Comparison of ENCODE assay signal across 9 cellular contexts in genomic region chr4:185839204-185839712, GRCh38. TPM values are rescaled to one million over a fixed set of nuclear protein-coding genes. Genes with fewer than 3 reads are reported as not detected.
DNase-seq lines count a peak whose midpoint lies in the region; ATAC-seq, FAIRE-seq and TF ChIP-seq lines count a peak whose summit lies in the region.
"Had no signal": no experiment of that assay in that cellular context is flagged by ENCODE, and none has a peak within 500 bp of the region (broad histone marks: within the 10 kb centered on the region; RNA-seq: fewer than 3 reads in every experiment).

No MANE protein-coding gene starts in this region.

- H3K4me3 Mint-ChIP-seq in natural killer cell treated with Interleukin-12 subunit alpha and Interleukin-12 subunit beta and Interleukin-15 and Interleukin-18, amount 100 ng/mL, for 72 hours = no peak overlapping the region

- CTCF ChIA-PET in AG04449 (lab: Yijun Ruan, JAX) = interaction anchor here (1.3 to 1.9 kb wide), 4 partner anchors 10 to 182 kb away, joined by 3 to 6 read pairs (median 4); no protein-coding TSS in a partner anchor

- no peak for ATAC-seq in natural killer cell treated with Interleukin-12 subunit alpha and Interleukin-12 subunit beta and Interleukin-15 and Interleukin-18, amount 100 ng/mL, for 72 hours
- ATAC-seq: left lobe of liver had no signal

- no peaks in the 10 kb centered on the region for H3K9me3 ChIP-seq in muscle layer of duodenum (ENCODE audit: control insufficient read depth in 1 of 2, low read length in 2 of 2)

- H3K4me1 ChIP-seq in muscle layer of duodenum (ENCODE audit: control insufficient read depth in 1 of 2, insufficient read depth in 2 of 2, low read length in 2 of 2) = peaks cover 13 to 20% of the 10 kb centered on the region in 2 donors

- H3K36me3 Mint-ChIP-seq in natural killer cell treated with Interleukin-12 subunit alpha and Interleukin-12 subunit beta and Interleukin-15 and Interleukin-18, amount 100 ng/mL, for 72 hours = no peaks in the 10 kb centered on the region

- no peaks in the 10 kb centered on the region for H3K27me3 Mint-ChIP-seq in natural killer cell treated with Interleukin-12 subunit alpha and Interleukin-12 subunit beta and Interleukin-15 and Interleukin-18, amount 100 ng/mL, for 72 hours

- H3K4me1 Mint-ChIP-seq in natural killer cell treated with Interleukin-12 subunit alpha and Interleukin-12 subunit beta and Interleukin-15 and Interleukin-18, amount 100 ng/mL, for 72 hours (ENCODE audit: low read depth in 2 of 2) = no peaks in the 10 kb centered on the region

- H3K27ac ChIP-seq in epithelial cell of prostate (peak overlapping the region; percentile 62), muscle layer of duodenum (ENCODE audit: low read length) (peak overlapping the region; percentile 86)

- H3K27ac Mint-ChIP-seq in natural killer cell treated with Interleukin-12 subunit alpha and Interleukin-12 subunit beta and Interleukin-15 and Interleukin-18, amount 100 ng/mL, for 72 hours = no peak overlapping the region

- peak; percentile 79 for DNase-seq in AG04449 (ENCODE audit: low read depth, low spot score)
- peak; percentile 17 for DNase-seq in MV-4-11 (lab: John Stamatoyannopoulos, UW)
- DNase-seq in epithelial cell of prostate (ENCODE audit: low read depth, low spot score) = no peak
- no peak for DNase-seq in DMS79 treated with DMSO at 0.1 percent for 48 hours (lab: John Stamatoyannopoulos, UW)
- DNase-seq in natural killer cell treated with Interleukin-12 subunit alpha and Interleukin-12 subunit beta and Interleukin-15 and Interleukin-18, amount 100 ng/mL, for 72 hours (ENCODE audit: low spot score) = no peak
- no peak for DNase-seq in D721Med (ENCODE audit: insufficient read length, low spot score)
- DNase-seq in central memory CD4-positive, alpha-beta T cell = no peak

- no peaks in the 10 kb centered on the region for H3K27me3 ChIP-seq in muscle layer of duodenum (ENCODE audit: low read depth, low read length)

- no peaks in the 10 kb centered on the region for H3K36me3 ChIP-seq in muscle layer of duodenum (ENCODE audit: control insufficient read depth in 1 of 2, insufficient read depth in 2 of 2, low read length in 2 of 2)

- no peak for TF ChIP-seq CTCF in AG04449 (IDR thresholded peaks at IDR 0.05; ENCODE audit: insufficient read depth, low read length, missing control alignments)
- TF ChIP-seq CTCF in D721Med (IDR thresholded peaks at IDR 0.05; ENCODE audit: insufficient read depth, missing control alignments) = no peak

- no peak overlapping the region for H3K4me3 ChIP-seq in AG04449 (ENCODE audit: low read depth, low read length)
- H3K4me3 ChIP-seq in muscle layer of duodenum (ENCODE audit: low read depth in 1 of 2, low read length in 2 of 2) = no peak overlapping the region

- no peak for FAIRE-seq in D721Med (lab: Jason Lieb, UNC)

- POLR2A ChIA-PET in AG04449 (lab: Yijun Ruan, JAX) = interaction anchor here (0.7 to 1.0 kb wide), 2 partner anchors 8 to 71 kb away, joined by 3 to 6 read pairs; no protein-coding TSS in a partner anchor

- no peaks in the 10 kb centered on the region for H3K9me3 Mint-ChIP-seq in natural killer cell treated with Interleukin-12 subunit alpha and Interleukin-12 subunit beta and Interleukin-15 and Interleukin-18, amount 100 ng/mL, for 72 hours

RNA-seq across cellular contexts. Expression of gene SORBS2, which starts 27.3 kb away (rescaled TPM):
- not detected for total RNA-seq in natural killer cell treated with Interleukin-12 subunit alpha and Interleukin-12 subunit beta and Interleukin-15 and Interleukin-18, amount 100 ng/mL, for 72 hours

Comparison
In these comparisons a context has a peak if more than half of its experiments do, and no peak if none do; other contexts are left out.
1. DNase-seq: peak in AG04449 (single experiment) and MV-4-11 (single experiment); none in epithelial cell of prostate (single experiment), DMS79 treated with DMSO at 0.1 percent for 48 hours (single experiment), natural killer cell treated with Interleukin-12 subunit alpha and Interleukin-12 subunit beta and Interleukin-15 and Interleukin-18, amount 100 ng/mL, for 72 hours (single experiment), D721Med (single experiment) and central memory CD4-positive, alpha-beta T cell (single experiment).